In genomic region chr17:9026741-9027140, GRCh38 we compare ENCODE assay signal across 27 cellular contexts.
"Had no signal": no experiment of that assay in that cellular context is flagged by ENCODE, and none has a peak within 500 bp of the region (broad histone marks: within the 10 kb centered on the region; RNA-seq: fewer than 3 reads in every experiment).

No MANE protein-coding gene starts in this region.

- ATAC-seq: foreskin keratinocyte; heart right ventricle; left ventricle myocardium superior; lower lobe of right lung; natural killer cell; sciatic nerve; stimulated activated naive CD8-positive, alpha-beta T cell treated with anti-CD3 and anti-CD28 coated beads, Interleukin-15, amount 100 ng/mL, for 72 hours had no signal

- H3K4me3 ChIP-seq: dorsolateral prefrontal cortex, heart right ventricle, lower lobe of right lung, prostate gland, right atrium auricular region, smooth muscle cell, suprapubic skin, transverse colon, vagina had no signal

- H3K27me3 ChIP-seq: right atrium auricular region, vagina had no signal

- H3K4me1 ChIP-seq: foreskin keratinocyte, parathyroid adenoma had no signal

- H3K4me3 Mint-ChIP-seq: natural killer cell; stimulated activated naive CD8-positive, alpha-beta T cell treated with anti-CD3 and anti-CD28 coated beads, Interleukin-15, amount 100 ng/mL, for 72 hours had no signal

- H3K4me2 ChIP-seq: smooth muscle cell had no signal

- H3K36me3 ChIP-seq: heart right ventricle, lower lobe of right lung, neutrophil, prostate gland, suprapubic skin, transverse colon, vagina had no signal

- H3K27ac Mint-ChIP-seq: natural killer cell; stimulated activated naive CD8-positive, alpha-beta T cell treated with anti-CD3 and anti-CD28 coated beads, Interleukin-15, amount 100 ng/mL, for 72 hours had no signal

- H3K27ac ChIP-seq: dorsolateral prefrontal cortex, foreskin keratinocyte, heart right ventricle, lower lobe of right lung, neutrophil, parathyroid adenoma, prostate gland, suprapubic skin, transverse colon, vagina had no signal

- H3K79me2 ChIP-seq: parathyroid adenoma had no signal

- H3K9me3 ChIP-seq: heart right ventricle, lower lobe of right lung, neutrophil, prostate gland, right atrium auricular region, suprapubic skin, transverse colon, vagina had no signal

- H3K9ac ChIP-seq: parathyroid adenoma had no signal

- H3K36me3 Mint-ChIP-seq: natural killer cell had no signal

- H3K9me3 Mint-ChIP-seq: natural killer cell; stimulated activated naive CD8-positive, alpha-beta T cell treated with anti-CD3 and anti-CD28 coated beads, Interleukin-15, amount 100 ng/mL, for 72 hours had no signal

- DNase-seq: cerebellar nuclear complex; dorsolateral prefrontal cortex; effector CD8-positive, alpha-beta T cell; erythroblast; foreskin keratinocyte; glutamatergic neuron; heart right ventricle; hippocampal formation; kidney glomerular epithelial cell; left ventricle myocardium superior; lower lobe of right lung; natural killer cell; stimulated activated CD4-positive, alpha-beta T cell treated with anti-CD3 and anti-CD28 coated beads, Interleukin-12 subunit alpha, Interleukin-12 subunit beta, amount 100 ng/mL, for 4 hours; stimulated activated CD4-positive, alpha-beta T cell treated with anti-CD3 and anti-CD28 coated beads, Interleukin-1b, Interleukin-23, amount 100 ng/mL, for 48 hours; stimulated activated CD4-positive, alpha-beta T cell treated with anti-CD3 and anti-CD28 coated beads, Interleukin-4, amount 100 ng/mL, for 1 hour; stimulated activated CD8-positive, alpha-beta memory T cell treated with anti-CD3 and anti-CD28 coated beads, Interleukin-4, amount 100 ng/mL, for 48 hours; stimulated activated naive CD4-positive, alpha-beta T cell; stimulated activated naive CD8-positive, alpha-beta T cell treated with anti-CD3 and anti-CD28 coated beads, Interleukin-15, amount 100 ng/mL, for 72 hours; transverse colon had no signal

- H2AFZ ChIP-seq: parathyroid adenoma had no signal
